ENCODE assay signal across 12 cellular contexts in genomic region chr7:140260767-140261486, GRCh38.
DNase-seq lines count a peak whose midpoint lies in the region; ATAC-seq and TF ChIP-seq lines count a peak whose summit lies in the region.
"Had no signal": no experiment of that assay in that cellular context is flagged by ENCODE, and none has a peak within 500 bp of the region (broad histone marks: within the 10 kb centered on the region; RNA-seq: fewer than 3 reads in every experiment).

No MANE protein-coding gene starts in this region.

- peaks cover 4% of the 10 kb centered on the region for H3K27me3 Mint-ChIP-seq in dendritic cell treated with granulocyte-macrophage colony-stimulating factor and Interleukin-4, amounts not matched to agents 40 ng/mL and 50 ng/mL, for 4 days
- H3K27me3 Mint-ChIP-seq in progenitor cell of endocrine pancreas, result no peaks in the 10 kb centered on the region
- H3K27me3 Mint-ChIP-seq in activated CD4-positive, alpha-beta memory T cell treated with anti-CD3 and anti-CD28 coated beads for 36 hours, result no peaks in the 10 kb centered on the region
- H3K27me3 Mint-ChIP-seq: T-helper 17 cell had no signal

- intact Hi-C loops in dendritic cell treated with granulocyte-macrophage colony-stimulating factor and Interleukin-4, amounts not matched to agents 40 ng/mL and 50 ng/mL, for 4 days (cut with micrococcal nuclease), result no loop called here
- intact Hi-C loops in activated CD4-positive, alpha-beta memory T cell treated with anti-CD3 and anti-CD28 coated beads for 36 hours (cut with micrococcal nuclease), result loop anchor here (5.0 kb wide), 1 partner anchor 41 kb away; no protein-coding TSS in a partner anchor

- in situ Hi-C loops in GM13977 (cut with MboI; ENCODE audit: low pct_unique_long_range_greater_than_20kb, low sequenced_read_pairs, unreplicated experiment), result no loop called here

- TF ChIP-seq CTCF in progenitor cell of endocrine pancreas (IDR thresholded peaks at IDR 0.05; ENCODE audit: unreplicated experiment) (no peak), GM13977 (IDR thresholded peaks at IDR 0.05; ENCODE audit: extremely low read depth, insufficient read depth, missing control alignments) (no peak)

- H3K36me3 Mint-ChIP-seq in dendritic cell treated with granulocyte-macrophage colony-stimulating factor and Interleukin-4, amounts not matched to agents 40 ng/mL and 50 ng/mL, for 4 days (ENCODE audit: low read depth), result peaks cover 30% of the 10 kb centered on the region
- H3K36me3 Mint-ChIP-seq in progenitor cell of endocrine pancreas (ENCODE audit: insufficient read depth), result no peaks in the 10 kb centered on the region
- H3K36me3 Mint-ChIP-seq in activated CD4-positive, alpha-beta memory T cell treated with anti-CD3 and anti-CD28 coated beads for 36 hours, result peaks cover 2% of the 10 kb centered on the region

- peaks cover 67% of the 10 kb centered on the region for H3K4me1 Mint-ChIP-seq in dendritic cell treated with granulocyte-macrophage colony-stimulating factor and Interleukin-4, amounts not matched to agents 40 ng/mL and 50 ng/mL, for 4 days (ENCODE audit: low read depth)
- peaks cover 15% of the 10 kb centered on the region for H3K4me1 Mint-ChIP-seq in progenitor cell of endocrine pancreas (ENCODE audit: low read depth)
- peaks cover 19% of the 10 kb centered on the region for H3K4me1 Mint-ChIP-seq in activated CD4-positive, alpha-beta memory T cell treated with anti-CD3 and anti-CD28 coated beads for 36 hours (ENCODE audit: low read depth)

- peak overlapping the region; percentile 63 for H3K27ac Mint-ChIP-seq in dendritic cell treated with granulocyte-macrophage colony-stimulating factor and Interleukin-4, amounts not matched to agents 40 ng/mL and 50 ng/mL, for 4 days
- peak overlapping the region; percentile 35 for H3K27ac Mint-ChIP-seq in progenitor cell of endocrine pancreas
- H3K27ac Mint-ChIP-seq in activated CD4-positive, alpha-beta memory T cell treated with anti-CD3 and anti-CD28 coated beads for 36 hours, result no peak overlapping the region
- H3K27ac Mint-ChIP-seq: memory B cell had no signal

- no peak for ATAC-seq in HG03342 (IDR thresholded peaks at IDR 0.05; ENCODE audit: unreplicated experiment)
- ATAC-seq: T-helper 17 cell had no signal

- POLR2A ChIA-PET in activated CD4-positive, alpha-beta memory T cell treated with anti-CD3 and anti-CD28 coated beads for 36 hours (lab: Charles Lee), result interaction anchor here (1.2 kb wide), 1 partner anchor 12 kb away, joined by 4 read pairs; no protein-coding TSS in a partner anchor

- CTCF ChIA-PET in activated CD4-positive, alpha-beta memory T cell treated with anti-CD3 and anti-CD28 coated beads for 36 hours (lab: Charles Lee), result interaction anchor here (0.8 to 1.0 kb wide), 2 partner anchors 44 to 100 kb away, joined by 3 read pairs; no protein-coding TSS in a partner anchor

- H3K4me3 Mint-ChIP-seq in dendritic cell treated with granulocyte-macrophage colony-stimulating factor and Interleukin-4, amounts not matched to agents 40 ng/mL and 50 ng/mL, for 4 days, result no peak overlapping the region
- H3K4me3 Mint-ChIP-seq in progenitor cell of endocrine pancreas (ENCODE audit: low read depth), result no peak overlapping the region
- no peak overlapping the region for H3K4me3 Mint-ChIP-seq in activated CD4-positive, alpha-beta memory T cell treated with anti-CD3 and anti-CD28 coated beads for 36 hours
- H3K4me3 Mint-ChIP-seq: activated CD4-positive, alpha-beta T cell treated with anti-CD3 and anti-CD28 coated beads, Interleukin-2, amount 10 ng/mL, durations not matched to agents 24 days and 14 days; memory B cell; T-helper 17 cell had no signal

- DNase-seq in NCI-H187 (lab: John Stamatoyannopoulos, UW) (peak; percentile 21 to 55), NCI-H187 treated with DMSO at 0.1 percent for 48 hours (lab: John Stamatoyannopoulos, UW) (no peak), NCI-H2029 (lab: John Stamatoyannopoulos, UW) (peak; percentile 96), progenitor cell of endocrine pancreas (ENCODE audit: low spot score, unreplicated experiment) (no peak), GM13977 (ENCODE audit: low spot score) (no peak)
- DNase-seq in activated CD4-positive, alpha-beta memory T cell treated with anti-CD3 and anti-CD28 coated beads for 36 hours, result no peak
- DNase-seq: activated CD4-positive, alpha-beta T cell treated with anti-CD3 and anti-CD28 coated beads, Interleukin-2, amount 10 ng/mL, durations not matched to agents 24 days and 14 days; aorta; T-helper 17 cell had no signal

- no peaks in the 10 kb centered on the region for H3K9me3 Mint-ChIP-seq in dendritic cell treated with granulocyte-macrophage colony-stimulating factor and Interleukin-4, amounts not matched to agents 40 ng/mL and 50 ng/mL, for 4 days
- peaks cover 7% of the 10 kb centered on the region for H3K9me3 Mint-ChIP-seq in progenitor cell of endocrine pancreas (ENCODE audit: low read depth)
- H3K9me3 Mint-ChIP-seq in activated CD4-positive, alpha-beta memory T cell treated with anti-CD3 and anti-CD28 coated beads for 36 hours, result peaks cover 6% of the 10 kb centered on the region

Comparison
In these comparisons a context has a peak if more than half of its experiments do, and no peak if none do; other contexts are left out.
1. DNase-seq: peak in NCI-H187 (2 of 2) and NCI-H2029 (single experiment); none in NCI-H187 treated with DMSO at 0.1 percent for 48 hours (single experiment), progenitor cell of endocrine pancreas (single experiment), activated CD4-positive, alpha-beta memory T cell treated with anti-CD3 and anti-CD28 coated beads for 36 hours (single experiment) and GM13977 (single experiment).